ENCODE assay signal across 1 cellular context in the genomic region with DNA sequence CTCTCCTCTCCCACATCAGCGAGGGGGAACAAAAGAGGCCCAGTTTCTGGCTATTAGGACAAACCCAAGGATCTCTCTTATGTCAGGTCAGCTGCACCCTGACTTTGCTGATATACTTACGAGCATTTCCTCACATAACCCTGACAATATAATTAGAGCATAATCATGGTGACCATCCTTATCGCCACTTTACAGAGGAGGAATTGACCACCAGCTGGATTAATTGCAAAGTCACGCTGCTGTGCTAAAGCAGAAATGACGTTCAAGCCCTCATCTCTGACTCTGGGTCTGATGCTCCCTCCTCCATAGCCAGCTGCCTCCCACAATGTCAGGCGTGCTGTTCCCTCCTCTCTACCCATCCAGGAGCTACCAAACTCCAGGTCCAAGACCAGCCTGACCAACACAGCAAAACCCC.
TF ChIP-seq lines count a peak whose summit lies in the region.

No MANE protein-coding gene starts in this region.

TF ChIP-seq in K562, 482 proteins besides CTCF, POLR2A, EP300 and RAD21 (continued from another document and continues in another):
- TF ChIP-seq, protein P1, sequence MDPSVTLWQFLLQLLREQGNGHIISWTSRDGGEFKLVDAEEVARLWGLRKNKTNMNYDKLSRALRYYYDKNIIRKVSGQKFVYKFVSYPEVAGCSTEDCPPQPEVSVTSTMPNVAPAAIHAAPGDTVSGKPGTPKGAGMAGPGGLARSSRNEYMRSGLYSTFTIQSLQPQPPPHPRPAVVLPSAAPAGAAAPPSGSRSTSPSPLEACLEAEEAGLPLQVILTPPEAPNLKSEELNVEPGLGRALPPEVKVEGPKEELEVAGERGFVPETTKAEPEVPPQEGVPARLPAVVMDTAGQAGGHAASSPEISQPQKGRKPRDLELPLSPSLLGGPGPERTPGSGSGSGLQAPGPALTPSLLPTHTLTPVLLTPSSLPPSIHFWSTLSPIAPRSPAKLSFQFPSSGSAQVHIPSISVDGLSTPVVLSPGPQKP (CRISPR knock-in tag; IDR thresholded peaks at IDR 0.05), result no peak
- TF ChIP-seq SRF (CRISPR knock-in tag; IDR thresholded peaks at IDR 0.05) (no peak), ZBTB2 (IDR thresholded peaks at IDR 0.05) (no peak), ZNF436 (CRISPR knock-in tag; IDR thresholded peaks at IDR 0.05) (no peak), FOXJ2 (tag; IDR thresholded peaks at IDR 0.05) (no peak), ZNF12 (CRISPR knock-in tag; IDR thresholded peaks at IDR 0.05) (no peak), DACH1 (IDR thresholded peaks at IDR 0.05; ENCODE audit: partially characterized antibody) (peak; percentile 94), PML (IDR thresholded peaks at IDR 0.05; ENCODE audit: low read length) (peak; percentile 73), SIN3A (IDR thresholded peaks at IDR 0.05; ENCODE audit: borderline replicate concordance in 2 of 2, control insufficient read depth in 1 of 2, low read depth in 2 of 2, low read length in 2 of 2) (no peak), TRIM28 (IDR thresholded peaks at IDR 0.05) (no peak), ZNF3 (CRISPR knock-in tag; IDR thresholded peaks at IDR 0.05) (no peak), HSF4 (CRISPR knock-in tag; IDR thresholded peaks at IDR 0.05; ENCODE audit: borderline replicate concordance) (no peak), DDX20 (tag; IDR thresholded peaks at IDR 0.05; ENCODE audit: low read depth) (no peak), KAT2B (IDR thresholded peaks at IDR 0.05; ENCODE audit: low read depth, low read length) (no peak), ERF (CRISPR knock-in tag; IDR thresholded peaks at IDR 0.05) (no peak), MCM7 (IDR thresholded peaks at IDR 0.05) (no peak), ZBTB7A (IDR thresholded peaks at IDR 0.05; ENCODE audit: borderline replicate concordance, control insufficient read depth, low read depth, low read length) (no peak), TCF7L2 (IDR thresholded peaks at IDR 0.05; ENCODE audit: low read depth, low read length) (no peak), CREM (IDR thresholded peaks at IDR 0.05; ENCODE audit: low read depth) (peak; percentile 93), NBN (IDR thresholded peaks at IDR 0.05; ENCODE audit: low read depth) (peak; percentile 79), ZNF134 (CRISPR knock-in tag; conservative IDR thresholded peaks at IDR 0.05) (no peak), NR2C1 (IDR thresholded peaks at IDR 0.05) (peak; percentile 74), NR2C1 (tag; IDR thresholded peaks at IDR 0.05) (peak; percentile 60), MTA1 (IDR thresholded peaks at IDR 0.05; ENCODE audit: borderline replicate concordance) (no peak), GTF2E2 (tag; IDR thresholded peaks at IDR 0.05) (no peak), YY1 (IDR thresholded peaks at IDR 0.05; ENCODE audit: borderline replicate concordance in 1 of 3, control insufficient read depth in 1 of 3, extremely low read depth in 1 of 3, insufficient read depth in 3 of 3, insufficient read length in 1 of 3, insufficient replicate concordance in 2 of 3, low read depth in 1 of 3, low read length in 2 of 3) (no peak), TCFL5 (CRISPR knock-in tag; conservative IDR thresholded peaks at IDR 0.05) (no peak), MYBL2 (IDR thresholded peaks at IDR 0.05; ENCODE audit: low read depth) (no peak), MYBL2 (CRISPR knock-in tag; IDR thresholded peaks at IDR 0.05; ENCODE audit: borderline replicate concordance) (no peak), ZNF124 (CRISPR knock-in tag; IDR thresholded peaks at IDR 0.05) (no peak), MYNN (IDR thresholded peaks at IDR 0.05) (no peak), MYNN (CRISPR knock-in tag; IDR thresholded peaks at IDR 0.05) (no peak), MCM2 (IDR thresholded peaks at IDR 0.05; ENCODE audit: low read depth) (no peak), SMARCB1 (IDR thresholded peaks at IDR 0.05; ENCODE audit: insufficient read length, low read depth) (no peak), CREBBP (IDR thresholded peaks at IDR 0.05; ENCODE audit: low read depth, low read length) (no peak), EWSR1 (IDR thresholded peaks at IDR 0.05; ENCODE audit: borderline replicate concordance, low read depth, partially characterized antibody) (no peak), BCL6 (CRISPR knock-in tag; IDR thresholded peaks at IDR 0.05) (no peak), CHCHD3 (CRISPR knock-in tag; IDR thresholded peaks at IDR 0.05) (no peak), CHD1 (IDR thresholded peaks at IDR 0.05; ENCODE audit: low read length) (no peak), E2F1 (CRISPR knock-in tag; IDR thresholded peaks at IDR 0.05) (no peak), TEAD4 (IDR thresholded peaks at IDR 0.05; ENCODE audit: low read length) (peak; percentile 94), TEAD4 (CRISPR knock-in tag; IDR thresholded peaks at IDR 0.05; ENCODE audit: borderline replicate concordance) (no peak), SP2 (IDR thresholded peaks at IDR 0.05; ENCODE audit: extremely low read depth, low read depth, low read length, poor library complexity, severe bottlenecking) (no peak), E2F6 (IDR thresholded peaks at IDR 0.05; ENCODE audit: borderline replicate concordance in 1 of 2, extremely low read depth in 1 of 2, insufficient read depth in 1 of 2, insufficient read length in 1 of 2, low read depth in 1 of 2, low read length in 1 of 2, poor library complexity in 1 of 2, severe bottlenecking in 1 of 2) (no peak), ZNF263 (CRISPR knock-in tag; IDR thresholded peaks at IDR 0.05; ENCODE audit: borderline replicate concordance) (peak; percentile 39; the same call in 1 of the 2 replicates)
- TF ChIP-seq, protein P2, sequence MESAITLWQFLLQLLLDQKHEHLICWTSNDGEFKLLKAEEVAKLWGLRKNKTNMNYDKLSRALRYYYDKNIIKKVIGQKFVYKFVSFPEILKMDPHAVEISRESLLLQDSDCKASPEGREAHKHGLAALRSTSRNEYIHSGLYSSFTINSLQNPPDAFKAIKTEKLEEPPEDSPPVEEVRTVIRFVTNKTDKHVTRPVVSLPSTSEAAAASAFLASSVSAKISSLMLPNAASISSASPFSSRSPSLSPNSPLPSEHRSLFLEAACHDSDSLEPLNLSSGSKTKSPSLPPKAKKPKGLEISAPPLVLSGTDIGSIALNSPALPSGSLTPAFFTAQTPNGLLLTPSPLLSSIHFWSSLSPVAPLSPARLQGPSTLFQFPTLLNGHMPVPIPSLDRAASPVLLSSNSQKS (CRISPR knock-in tag; IDR thresholded peaks at IDR 0.05), result no peak
- TF ChIP-seq, protein P3, sequence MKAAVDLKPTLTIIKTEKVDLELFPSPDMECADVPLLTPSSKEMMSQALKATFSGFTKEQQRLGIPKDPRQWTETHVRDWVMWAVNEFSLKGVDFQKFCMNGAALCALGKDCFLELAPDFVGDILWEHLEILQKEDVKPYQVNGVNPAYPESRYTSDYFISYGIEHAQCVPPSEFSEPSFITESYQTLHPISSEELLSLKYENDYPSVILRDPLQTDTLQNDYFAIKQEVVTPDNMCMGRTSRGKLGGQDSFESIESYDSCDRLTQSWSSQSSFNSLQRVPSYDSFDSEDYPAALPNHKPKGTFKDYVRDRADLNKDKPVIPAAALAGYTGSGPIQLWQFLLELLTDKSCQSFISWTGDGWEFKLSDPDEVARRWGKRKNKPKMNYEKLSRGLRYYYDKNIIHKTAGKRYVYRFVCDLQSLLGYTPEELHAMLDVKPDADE (conservative IDR thresholded peaks at IDR 0.05; ENCODE audit: control insufficient read depth, low read depth, low read length), result no peak
- TF ChIP-seq, protein P4, sequence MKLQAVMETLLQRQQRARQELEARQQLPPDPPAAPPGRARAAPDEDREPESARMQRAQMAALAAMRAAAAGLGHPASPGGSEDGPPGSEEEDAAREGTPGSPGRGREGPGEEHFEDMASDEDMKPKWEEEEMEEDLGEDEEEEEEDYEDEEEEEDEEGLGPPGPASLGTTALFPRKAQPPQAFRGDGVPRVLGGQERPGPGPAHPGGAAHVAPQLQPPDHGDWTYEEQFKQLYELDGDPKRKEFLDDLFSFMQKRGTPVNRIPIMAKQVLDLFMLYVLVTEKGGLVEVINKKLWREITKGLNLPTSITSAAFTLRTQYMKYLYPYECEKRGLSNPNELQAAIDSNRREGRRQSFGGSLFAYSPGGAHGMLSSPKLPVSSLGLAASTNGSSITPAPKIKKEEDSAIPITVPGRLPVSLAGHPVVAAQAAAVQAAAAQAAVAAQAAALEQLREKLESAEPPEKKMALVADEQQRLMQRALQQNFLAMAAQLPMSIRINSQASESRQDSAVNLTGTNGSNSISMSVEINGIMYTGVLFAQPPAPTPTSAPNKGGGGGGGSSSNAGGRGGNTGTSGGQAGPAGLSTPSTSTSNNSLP (IDR thresholded peaks at IDR 0.05; ENCODE audit: borderline replicate concordance, low read depth, low read length), result peak; percentile 90
- TF ChIP-seq, protein P5, sequence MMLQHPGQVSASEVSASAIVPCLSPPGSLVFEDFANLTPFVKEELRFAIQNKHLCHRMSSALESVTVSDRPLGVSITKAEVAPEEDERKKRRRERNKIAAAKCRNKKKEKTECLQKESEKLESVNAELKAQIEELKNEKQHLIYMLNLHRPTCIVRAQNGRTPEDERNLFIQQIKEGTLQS (IDR thresholded peaks at IDR 0.05), result 0 out of 2 replicates have a peak, but pooled peaks have one; percentile 27
- TF ChIP-seq, protein P5 (CRISPR knock-in tag; conservative IDR thresholded peaks at IDR 0.05), result no peak
- TF ChIP-seq, protein P6, sequence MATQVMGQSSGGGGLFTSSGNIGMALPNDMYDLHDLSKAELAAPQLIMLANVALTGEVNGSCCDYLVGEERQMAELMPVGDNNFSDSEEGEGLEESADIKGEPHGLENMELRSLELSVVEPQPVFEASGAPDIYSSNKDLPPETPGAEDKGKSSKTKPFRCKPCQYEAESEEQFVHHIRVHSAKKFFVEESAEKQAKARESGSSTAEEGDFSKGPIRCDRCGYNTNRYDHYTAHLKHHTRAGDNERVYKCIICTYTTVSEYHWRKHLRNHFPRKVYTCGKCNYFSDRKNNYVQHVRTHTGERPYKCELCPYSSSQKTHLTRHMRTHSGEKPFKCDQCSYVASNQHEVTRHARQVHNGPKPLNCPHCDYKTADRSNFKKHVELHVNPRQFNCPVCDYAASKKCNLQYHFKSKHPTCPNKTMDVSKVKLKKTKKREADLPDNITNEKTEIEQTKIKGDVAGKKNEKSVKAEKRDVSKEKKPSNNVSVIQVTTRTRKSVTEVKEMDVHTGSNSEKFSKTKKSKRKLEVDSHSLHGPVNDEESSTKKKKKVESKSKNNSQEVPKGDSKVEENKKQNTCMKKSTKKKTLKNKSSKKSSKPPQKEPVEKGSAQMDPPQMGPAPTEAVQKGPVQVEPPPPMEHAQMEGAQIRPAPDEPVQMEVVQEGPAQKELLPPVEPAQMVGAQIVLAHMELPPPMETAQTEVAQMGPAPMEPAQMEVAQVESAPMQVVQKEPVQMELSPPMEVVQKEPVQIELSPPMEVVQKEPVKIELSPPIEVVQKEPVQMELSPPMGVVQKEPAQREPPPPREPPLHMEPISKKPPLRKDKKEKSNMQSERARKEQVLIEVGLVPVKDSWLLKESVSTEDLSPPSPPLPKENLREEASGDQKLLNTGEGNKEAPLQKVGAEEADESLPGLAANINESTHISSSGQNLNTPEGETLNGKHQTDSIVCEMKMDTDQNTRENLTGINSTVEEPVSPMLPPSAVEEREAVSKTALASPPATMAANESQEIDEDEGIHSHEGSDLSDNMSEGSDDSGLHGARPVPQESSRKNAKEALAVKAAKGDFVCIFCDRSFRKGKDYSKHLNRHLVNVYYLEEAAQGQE (CRISPR knock-in tag; IDR thresholded peaks at IDR 0.05; ENCODE audit: low read depth), result no peak
- TF ChIP-seq, protein P7, sequence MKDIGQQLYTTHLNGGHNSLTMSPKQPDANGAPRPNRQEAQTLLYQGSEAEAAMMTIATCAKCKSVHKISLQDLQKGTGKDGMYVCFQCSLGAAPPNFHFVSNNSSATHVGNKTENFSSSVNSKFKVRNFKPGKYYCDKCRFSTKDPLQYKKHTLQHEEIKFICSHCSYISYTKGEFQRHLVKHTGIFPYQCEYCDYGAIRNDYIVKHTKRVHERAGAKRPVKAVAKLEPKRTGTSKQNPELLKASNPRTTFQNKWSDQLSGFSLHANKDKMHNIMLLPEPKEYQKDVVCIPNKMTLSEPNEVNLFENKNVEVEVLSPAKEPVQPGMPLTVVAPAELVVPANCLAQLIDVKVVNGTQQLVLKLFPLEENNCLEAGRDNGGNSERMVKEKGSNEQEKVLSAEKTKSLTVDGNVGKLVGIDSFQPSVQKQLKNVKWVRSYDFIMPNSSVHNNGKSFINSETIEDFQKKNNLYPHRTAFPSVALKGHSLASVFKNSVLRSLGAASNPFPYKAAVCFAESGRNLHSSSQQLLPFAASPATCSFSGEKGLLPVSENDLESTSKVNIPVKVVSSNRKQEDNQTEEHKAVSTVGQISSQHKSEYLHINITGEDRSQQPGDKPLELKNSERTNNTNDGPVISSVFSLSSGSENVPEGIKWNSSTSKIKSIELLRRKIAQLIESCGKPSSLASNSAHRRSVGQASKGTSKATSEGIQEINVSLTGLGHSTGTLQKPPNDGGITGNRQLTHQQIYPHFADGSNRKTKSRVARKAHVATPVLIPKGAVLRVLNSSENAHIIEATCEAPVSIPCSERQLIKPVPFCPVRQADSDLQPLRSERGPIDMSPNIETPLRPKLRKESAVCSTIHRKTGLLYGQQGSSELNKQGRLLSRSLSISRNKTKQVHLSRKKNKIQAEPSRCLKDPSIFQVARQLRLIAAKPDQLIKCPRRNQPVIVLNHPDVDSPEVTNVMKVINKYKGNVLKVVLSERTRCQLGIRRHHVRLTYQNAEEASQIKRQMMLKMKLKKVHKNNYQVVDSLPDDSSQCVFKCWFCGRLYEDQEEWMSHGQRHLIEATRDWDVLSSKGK (CRISPR knock-in tag; IDR thresholded peaks at IDR 0.05), result no peak
